23 cellular contexts compared by ENCODE assay signal in genomic region chr20:4922186-4922585, GRCh38.
"Had no signal": no experiment of that assay in that cellular context is flagged by ENCODE, and none has a peak within 500 bp of the region (broad histone marks: within the 10 kb centered on the region; RNA-seq: fewer than 3 reads in every experiment).

No MANE protein-coding gene starts in this region.

- H3K27ac Mint-ChIP-seq: activated CD8-positive, alpha-beta T cell treated with anti-CD3 and anti-CD28 coated beads, Interleukin-2, amount 10 ng/mL, durations not matched to agents 7 days and 5 days; activated T-helper 2 cell treated with anti-CD3 and anti-CD28 coated beads, Interferon-gamma antibody, Interleukin-2, Interleukin-4, amounts not matched to agents 10 μg/mL and 5 μg/mL and 100 μg/mL, durations not matched to agents 14 hours and 24 hours and 36 hours had no signal

- H3K4me3 ChIP-seq: body of pancreas, lung, skin epidermis, thyroid gland had no signal

- H3K27me3 ChIP-seq: body of pancreas, thyroid gland had no signal

- ATAC-seq: activated CD8-positive, alpha-beta T cell treated with anti-CD3 and anti-CD28 coated beads, Interleukin-2, amount 10 ng/mL, durations not matched to agents 7 days and 5 days; body of pancreas; natural killer cell treated with Interleukin-12 subunit alpha and Interleukin-12 subunit beta and Interleukin-15 and Interleukin-18, amount 100 ng/mL, for 72 hours; right cardiac atrium; SK-N-SH treated with all-trans-retinoic acid at 6 μM for 48 hours; stimulated activated naive CD8-positive, alpha-beta T cell treated with anti-CD3 and anti-CD28 coated beads, Interleukin-15, Interleukin-2, amounts not matched to agents 100 U/mL and 50 U/mL, for 24 hours had no signal

- FAIRE-seq: colon, kidney had no signal

- H2AFZ ChIP-seq: parathyroid adenoma had no signal

- DNase-seq: activated CD4-positive, alpha-beta T cell treated with anti-CD3 and anti-CD28 coated beads, Interleukin-2, amount 50 U/mL, for 1 hour; activated CD4-positive, CD25-positive, alpha-beta regulatory T cell treated with anti-CD3 and anti-CD28 coated beads, Interleukin-2, amount 50 U/mL, for 72 hours; activated CD8-positive, alpha-beta T cell treated with anti-CD3 and anti-CD28 coated beads, Interleukin-2, amount 10 ng/mL, durations not matched to agents 7 days and 5 days; activated naive CD4-positive, alpha-beta T cell treated with Interleukin-2 at 50 U/mL for 16 hours; activated T-cell treated with anti-CD3 and anti-CD28 coated beads, Interleukin-2, amount 50 U/mL, for 1 hour; anterior cingulate cortex; body of pancreas; caudate nucleus; foreskin fibroblast; kidney; midbrain; right cardiac atrium; stimulated activated CD4-positive, alpha-beta T cell treated with anti-CD3 and anti-CD28 coated beads, Interleukin-15, amount 100 ng/mL, for 24 hours; stimulated activated naive CD8-positive, alpha-beta T cell treated with anti-CD3 and anti-CD28 coated beads, Interleukin-15, Interleukin-2, amounts not matched to agents 100 U/mL and 50 U/mL, for 24 hours; thyroid gland had no signal

- H3K27ac ChIP-seq: body of pancreas, parathyroid adenoma, skin epidermis, thyroid gland, VCaP had no signal

- H3K9me3 Mint-ChIP-seq: activated T-helper 2 cell treated with anti-CD3 and anti-CD28 coated beads, Interferon-gamma antibody, Interleukin-2, Interleukin-4, amounts not matched to agents 10 μg/mL and 5 μg/mL and 100 μg/mL, durations not matched to agents 14 hours and 24 hours and 36 hours; natural killer cell treated with Interleukin-12 subunit alpha and Interleukin-12 subunit beta and Interleukin-15 and Interleukin-18, amount 100 ng/mL, for 72 hours had no signal

- H3K9ac ChIP-seq: parathyroid adenoma had no signal

- H3K27me3 Mint-ChIP-seq: natural killer cell treated with Interleukin-12 subunit alpha and Interleukin-12 subunit beta and Interleukin-15 and Interleukin-18, amount 100 ng/mL, for 72 hours had no signal

- H3K36me3 Mint-ChIP-seq: natural killer cell treated with Interleukin-12 subunit alpha and Interleukin-12 subunit beta and Interleukin-15 and Interleukin-18, amount 100 ng/mL, for 72 hours had no signal

- H3K4me3 Mint-ChIP-seq: activated CD8-positive, alpha-beta T cell treated with anti-CD3 and anti-CD28 coated beads, Interleukin-2, amount 10 ng/mL, durations not matched to agents 7 days and 5 days; natural killer cell treated with Interleukin-12 subunit alpha and Interleukin-12 subunit beta and Interleukin-15 and Interleukin-18, amount 100 ng/mL, for 72 hours had no signal

- H3K9me3 ChIP-seq: body of pancreas, thyroid gland had no signal

- H3K36me3 ChIP-seq: thyroid gland had no signal
